ENCODE assay signal across 1 cellular context in the genomic region with DNA sequence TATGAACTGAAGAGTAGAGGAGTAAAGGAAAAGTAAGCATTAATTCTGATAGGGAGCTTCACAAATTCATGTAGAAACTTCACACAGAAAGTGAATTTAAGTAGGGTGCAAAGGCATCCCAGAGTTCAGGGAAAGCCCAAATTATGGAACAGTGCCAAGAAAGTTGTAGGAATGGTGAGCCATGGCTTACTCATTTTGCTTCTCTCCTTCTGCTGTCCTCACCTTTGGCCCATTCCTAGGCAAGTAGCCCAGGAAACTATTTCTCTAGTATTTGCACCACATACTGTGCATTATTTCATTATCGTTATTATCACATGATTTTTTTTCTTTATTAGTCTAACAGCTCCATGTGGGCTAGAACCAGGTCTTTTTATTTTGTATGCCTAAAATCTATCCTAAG.
TF ChIP-seq lines count a peak whose summit lies in the region.

No MANE protein-coding gene starts in this region.

TF ChIP-seq in IMR-90, 13 proteins besides CTCF, POLR2A, EP300 and RAD21 (continued from another document):
- no peak for TF ChIP-seq MAZ (IDR thresholded peaks at IDR 0.05; ENCODE audit: borderline replicate concordance, low read depth, low read length)
- no peak for TF ChIP-seq MXI1 (IDR thresholded peaks at IDR 0.05; ENCODE audit: borderline replicate concordance, low read depth, low read length)
- TF ChIP-seq, protein P1, sequence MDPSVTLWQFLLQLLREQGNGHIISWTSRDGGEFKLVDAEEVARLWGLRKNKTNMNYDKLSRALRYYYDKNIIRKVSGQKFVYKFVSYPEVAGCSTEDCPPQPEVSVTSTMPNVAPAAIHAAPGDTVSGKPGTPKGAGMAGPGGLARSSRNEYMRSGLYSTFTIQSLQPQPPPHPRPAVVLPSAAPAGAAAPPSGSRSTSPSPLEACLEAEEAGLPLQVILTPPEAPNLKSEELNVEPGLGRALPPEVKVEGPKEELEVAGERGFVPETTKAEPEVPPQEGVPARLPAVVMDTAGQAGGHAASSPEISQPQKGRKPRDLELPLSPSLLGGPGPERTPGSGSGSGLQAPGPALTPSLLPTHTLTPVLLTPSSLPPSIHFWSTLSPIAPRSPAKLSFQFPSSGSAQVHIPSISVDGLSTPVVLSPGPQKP (IDR thresholded peaks at IDR 0.05; ENCODE audit: borderline replicate concordance, low read depth, low read length), result no peak
